Comparison of ENCODE assay signal across 1 cellular context in the genomic region with DNA sequence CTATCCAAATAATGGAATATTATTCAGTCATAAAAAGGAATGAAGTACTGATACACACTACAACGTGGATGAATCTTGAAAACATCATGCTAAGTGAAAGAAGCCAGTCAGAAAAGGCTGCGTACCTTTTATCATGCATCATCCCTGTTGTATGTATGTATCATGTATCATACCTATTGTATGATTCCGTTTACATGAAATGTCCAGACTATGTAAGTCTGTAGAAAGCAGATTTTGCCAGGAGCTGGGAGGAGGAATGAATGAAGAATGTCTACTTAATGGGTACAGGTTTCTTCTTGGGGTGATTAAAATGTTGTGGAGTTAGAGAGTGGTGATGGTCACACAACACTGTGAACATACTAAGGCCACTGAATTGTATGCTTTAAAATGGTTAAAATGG.
TF ChIP-seq lines count a peak whose summit lies in the region.

No MANE protein-coding gene starts in this region.

TF ChIP-seq in SK-N-SH, 30 proteins besides CTCF, POLR2A, EP300 and RAD21 (continued from another document):
- no peak for TF ChIP-seq USF1 (IDR thresholded peaks at IDR 0.05; ENCODE audit: borderline replicate concordance, low read depth)
- no peak for TF ChIP-seq MEF2A (IDR thresholded peaks at IDR 0.05; ENCODE audit: borderline replicate concordance, low read depth)
- TF ChIP-seq, protein P1, sequence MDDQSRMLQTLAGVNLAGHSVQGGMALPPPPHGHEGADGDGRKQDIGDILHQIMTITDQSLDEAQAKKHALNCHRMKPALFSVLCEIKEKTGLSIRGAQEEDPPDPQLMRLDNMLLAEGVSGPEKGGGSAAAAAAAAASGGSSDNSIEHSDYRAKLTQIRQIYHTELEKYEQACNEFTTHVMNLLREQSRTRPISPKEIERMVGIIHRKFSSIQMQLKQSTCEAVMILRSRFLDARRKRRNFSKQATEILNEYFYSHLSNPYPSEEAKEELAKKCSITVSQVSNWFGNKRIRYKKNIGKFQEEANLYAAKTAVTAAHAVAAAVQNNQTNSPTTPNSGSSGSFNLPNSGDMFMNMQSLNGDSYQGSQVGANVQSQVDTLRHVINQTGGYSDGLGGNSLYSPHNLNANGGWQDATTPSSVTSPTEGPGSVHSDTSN (IDR thresholded peaks at IDR 0.05): no peak
- no peak for TF ChIP-seq NFIC (IDR thresholded peaks at IDR 0.05; ENCODE audit: borderline replicate concordance)
- TF ChIP-seq ELF1 (IDR thresholded peaks at IDR 0.05): no peak
- TF ChIP-seq, protein P2, sequence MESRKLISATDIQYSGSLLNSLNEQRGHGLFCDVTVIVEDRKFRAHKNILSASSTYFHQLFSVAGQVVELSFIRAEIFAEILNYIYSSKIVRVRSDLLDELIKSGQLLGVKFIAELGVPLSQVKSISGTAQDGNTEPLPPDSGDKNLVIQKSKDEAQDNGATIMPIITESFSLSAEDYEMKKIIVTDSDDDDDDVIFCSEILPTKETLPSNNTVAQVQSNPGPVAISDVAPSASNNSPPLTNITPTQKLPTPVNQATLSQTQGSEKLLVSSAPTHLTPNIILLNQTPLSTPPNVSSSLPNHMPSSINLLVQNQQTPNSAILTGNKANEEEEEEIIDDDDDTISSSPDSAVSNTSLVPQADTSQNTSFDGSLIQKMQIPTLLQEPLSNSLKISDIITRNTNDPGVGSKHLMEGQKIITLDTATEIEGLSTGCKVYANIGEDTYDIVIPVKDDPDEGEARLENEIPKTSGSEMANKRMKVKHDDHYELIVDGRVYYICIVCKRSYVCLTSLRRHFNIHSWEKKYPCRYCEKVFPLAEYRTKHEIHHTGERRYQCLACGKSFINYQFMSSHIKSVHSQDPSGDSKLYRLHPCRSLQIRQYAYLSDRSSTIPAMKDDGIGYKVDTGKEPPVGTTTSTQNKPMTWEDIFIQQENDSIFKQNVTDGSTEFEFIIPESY (IDR thresholded peaks at IDR 0.05; ENCODE audit: borderline replicate concordance, low read depth): no peak
- TF ChIP-seq NRF1 (IDR thresholded peaks at IDR 0.05; ENCODE audit: low read depth, low read length): no peak
- no peak for TF ChIP-seq TAF1 (IDR thresholded peaks at IDR 0.05; ENCODE audit: borderline replicate concordance, low read depth, low read length)
- peak; percentile 62 for TF ChIP-seq POLR2AphosphoS5 (IDR thresholded peaks at IDR 0.05; ENCODE audit: low read depth, low read length)
